ENCODE assay signal across 8 cellular contexts in genomic region chr2:74849228-74849892, GRCh38. TPM values are rescaled to one million over a fixed set of nuclear protein-coding genes. Genes with fewer than 3 reads are reported as not detected.
A peak's percentile ranks its signal among the peaks of the same experiment; 100 is the strongest.
DNase-seq lines count a peak whose midpoint lies in the region; ATAC-seq and TF ChIP-seq lines count a peak whose summit lies in the region.

No MANE protein-coding gene starts in this region.

- TF ChIP-seq CTCF in endothelial cell (IDR thresholded peaks at IDR 0.05; ENCODE audit: unreplicated experiment) (no peak), neutrophil (IDR thresholded peaks at IDR 0.05) (no peak)

- peaks cover 3% of the 10 kb centered on the region for H3K36me3 ChIP-seq in neutrophil

- no peaks in the 10 kb centered on the region for H3K27me3 ChIP-seq in neutrophil

- H3K9me3 ChIP-seq in neutrophil = no peaks in the 10 kb centered on the region

- H3K27me3 Mint-ChIP-seq in T-helper 1 cell treated with Interleukin-12 subunit alpha and Interleukin-12 subunit beta and Interleukin-4 antibody, amounts not matched to agents 30 μg/mL and 1 μg/mL, for 36 hours (ENCODE audit: low read depth) = no peaks in the 10 kb centered on the region
- H3K27me3 Mint-ChIP-seq in endothelial cell (ENCODE audit: unreplicated experiment) = peaks cover 3% of the 10 kb centered on the region

- peak; percentile 90 for ATAC-seq in GM19324 (IDR thresholded peaks at IDR 0.05; ENCODE audit: low FRiP score, unreplicated experiment)
- peak; percentile 94 for ATAC-seq in HG03280 (IDR thresholded peaks at IDR 0.05; ENCODE audit: unreplicated experiment)

- peak overlapping the region; percentile 96 for H3K27ac ChIP-seq in neutrophil

- peak overlapping the region; percentile 82 for H3K4me3 Mint-ChIP-seq in T-helper 1 cell treated with Interleukin-12 subunit alpha and Interleukin-12 subunit beta and Interleukin-4 antibody, amounts not matched to agents 30 μg/mL and 1 μg/mL, for 36 hours
- H3K4me3 Mint-ChIP-seq in endothelial cell (ENCODE audit: unreplicated experiment) = peak overlapping the region; percentile 16

- H3K4me3 ChIP-seq in neutrophil (ENCODE audit: low read depth in 1 of 2, low read length in 1 of 2) = peak overlapping the region; percentile 55 to 61

- H3K4me1 ChIP-seq in neutrophil (ENCODE audit: control insufficient read depth in 1 of 2, insufficient read depth in 1 of 2, low read depth in 1 of 2, low read length in 1 of 2) = peaks cover 95 to 100% of the 10 kb centered on the region in 2 experiments

- peak overlapping the region; percentile 96 for H3K27ac Mint-ChIP-seq in T-helper 1 cell treated with Interleukin-12 subunit alpha and Interleukin-12 subunit beta and Interleukin-4 antibody, amounts not matched to agents 30 μg/mL and 1 μg/mL, for 36 hours
- H3K27ac Mint-ChIP-seq in endothelial cell (ENCODE audit: unreplicated experiment) = peak overlapping the region; percentile 22

- H3K36me3 Mint-ChIP-seq in T-helper 1 cell treated with Interleukin-12 subunit alpha and Interleukin-12 subunit beta and Interleukin-4 antibody, amounts not matched to agents 30 μg/mL and 1 μg/mL, for 36 hours (ENCODE audit: low read depth) = peaks cover 3% of the 10 kb centered on the region
- H3K36me3 Mint-ChIP-seq in endothelial cell (ENCODE audit: low read depth, unreplicated experiment) = no peaks in the 10 kb centered on the region

- H3K9me3 Mint-ChIP-seq in T-helper 1 cell treated with Interleukin-12 subunit alpha and Interleukin-12 subunit beta and Interleukin-4 antibody, amounts not matched to agents 30 μg/mL and 1 μg/mL, for 36 hours = no peaks in the 10 kb centered on the region
- H3K9me3 Mint-ChIP-seq in endothelial cell (ENCODE audit: unreplicated experiment) = no peaks in the 10 kb centered on the region

- H3K4me1 Mint-ChIP-seq in T-helper 1 cell treated with Interleukin-12 subunit alpha and Interleukin-12 subunit beta and Interleukin-4 antibody, amounts not matched to agents 30 μg/mL and 1 μg/mL, for 36 hours (ENCODE audit: low read depth) = peaks cover 61% of the 10 kb centered on the region
- peaks cover 42% of the 10 kb centered on the region for H3K4me1 Mint-ChIP-seq in endothelial cell (ENCODE audit: unreplicated experiment)

- DNase-seq in Ammon's horn (ENCODE audit: low spot score) = peak; percentile 67
- DNase-seq in endothelial cell (ENCODE audit: low spot score) = no peak
- no peak for DNase-seq in NCI-H146 treated with DMSO at 0.1 percent for 48 hours (lab: John Stamatoyannopoulos, UW; ENCODE audit: unreplicated experiment)
- no peak for DNase-seq in NCI-H1092 treated with DMSO at 0.1 percent for 48 hours (lab: John Stamatoyannopoulos, UW)

RNA-seq across cellular contexts. Expression of gene HK2, which starts 15.4 kb away (rescaled TPM):
- 23.2 TPM for total RNA-seq in endothelial cell (ENCODE audit: unreplicated experiment)
